In the genomic region with DNA sequence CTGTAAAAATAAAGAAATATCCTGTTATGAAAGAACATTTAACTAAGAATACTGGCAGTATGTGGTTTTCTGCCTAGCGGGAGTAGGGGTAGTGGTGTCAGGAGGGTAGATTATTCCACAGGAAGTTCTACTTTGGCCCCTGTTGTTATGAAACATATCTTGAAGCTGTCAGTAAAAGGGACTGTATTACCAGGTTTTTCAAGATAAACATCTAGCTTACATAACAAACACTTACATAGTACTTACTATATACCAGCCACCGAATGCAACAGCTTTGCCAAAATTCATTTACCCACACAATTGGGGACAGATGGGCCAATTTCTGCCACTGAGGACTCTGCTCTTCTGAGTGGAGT, we compare ENCODE assay signal across 12 cellular contexts. TPM values are rescaled to one million over a fixed set of nuclear protein-coding genes. Genes with fewer than 3 reads are reported as not detected.
DNase-seq lines count a peak whose midpoint lies in the region; ATAC-seq and TF ChIP-seq lines count a peak whose summit lies in the region.
"Had no signal": no experiment of that assay in that cellular context is flagged by ENCODE, and none has a peak within 500 bp of the region (broad histone marks: within the 10 kb centered on the region; RNA-seq: fewer than 3 reads in every experiment).

No MANE protein-coding gene starts in this region.

- no peaks in the 10 kb centered on the region for H3K27me3 Mint-ChIP-seq in T-helper 17 cell
- H3K27me3 Mint-ChIP-seq: stimulated activated memory B cell treated with anti-CD40 and anti-IgM and Interleukin-4, amounts not matched to agents 10 μg/mL and 1 μg/mL and 100 μg/mL, for 72 hours had no signal

- TF ChIP-seq CTCF in left ventricle myocardium inferior (IDR thresholded peaks at IDR 0.05; ENCODE audit: borderline replicate concordance), result no peak

- H3K9me3 ChIP-seq in left ventricle myocardium inferior (replicated peaks) (peaks cover 10% of the 10 kb centered on the region), T-helper 17 cell (ENCODE audit: control insufficient read depth, low read length, poor library complexity, severe bottlenecking) (no peaks in the 10 kb centered on the region)

- H3K4me1 ChIP-seq in left ventricle myocardium inferior, result peaks cover 72% of the 10 kb centered on the region

- peak overlapping the region; percentile 52 for H3K4me3 Mint-ChIP-seq in T-helper 17 cell
- H3K4me3 Mint-ChIP-seq: stimulated activated memory B cell treated with anti-CD40 and anti-IgM and Interleukin-4, amounts not matched to agents 10 μg/mL and 1 μg/mL and 100 μg/mL, for 72 hours had no signal

- intact Hi-C loops in left ventricle myocardium inferior (cut with micrococcal nuclease), result no loop called here
- intact Hi-C loops in left cardiac atrium (cut with DNase I), result no loop called here

- H3K4me1 Mint-ChIP-seq in T-helper 17 cell, result peaks cover 57% of the 10 kb centered on the region

- H3K27ac ChIP-seq in left ventricle myocardium inferior (replicated peaks), result peak overlapping the region; percentile 10

- ATAC-seq in left cardiac atrium (no peak), T-helper 17 cell (no peak), left lobe of liver (peak; percentile 1), GM19463 (IDR thresholded peaks at IDR 0.05; ENCODE audit: unreplicated experiment) (no peak)
- ATAC-seq: stimulated activated memory B cell treated with anti-CD40 and anti-IgM and Interleukin-4, amounts not matched to agents 10 μg/mL and 1 μg/mL and 100 μg/mL, for 72 hours had no signal

- no peak overlapping the region for H3K4me3 ChIP-seq in left ventricle myocardium inferior

- H3K27me3 ChIP-seq in left ventricle myocardium inferior (ENCODE audit: low read depth), result no peaks in the 10 kb centered on the region

- H3K36me3 ChIP-seq in left ventricle myocardium inferior, result peaks cover 29% of the 10 kb centered on the region

- DNase-seq in left ventricle myocardium inferior, result no peak
- no peak for DNase-seq in left cardiac atrium
- no peak for DNase-seq in T-helper 17 cell
- DNase-seq in left lobe of liver (ENCODE audit: low spot score), result no peak
- no peak for DNase-seq in effector CD8-positive, alpha-beta T cell (lab: John Stamatoyannopoulos, UW)
- DNase-seq in AG08396 (ENCODE audit: low spot score), result no peak
- DNase-seq in NCI-H2081 (lab: John Stamatoyannopoulos, UW), result no peak
- DNase-seq: aorta, kidney glomerular epithelial cell, NCI-H2171 treated with DMSO at 0.1 percent for 48 hours had no signal

- peak overlapping the region; percentile 95 for H3K27ac Mint-ChIP-seq in T-helper 17 cell

- H3K36me3 Mint-ChIP-seq in T-helper 17 cell (ENCODE audit: low read depth), result peaks cover 5% of the 10 kb centered on the region

RNA-seq across cellular contexts. Expression of gene TMEM123, which starts 3.7 kb away (rescaled TPM):
- total RNA-seq in left ventricle myocardium inferior (70.2 TPM), left cardiac atrium (10 to 100 TPM; 80.5 to 89.0 TPM), T-helper 17 cell (100 to 1,000 TPM; 372 to 400 TPM), left lobe of liver (156 TPM)
